Comparison of ENCODE assay signal across 13 cellular contexts in the genomic region with DNA sequence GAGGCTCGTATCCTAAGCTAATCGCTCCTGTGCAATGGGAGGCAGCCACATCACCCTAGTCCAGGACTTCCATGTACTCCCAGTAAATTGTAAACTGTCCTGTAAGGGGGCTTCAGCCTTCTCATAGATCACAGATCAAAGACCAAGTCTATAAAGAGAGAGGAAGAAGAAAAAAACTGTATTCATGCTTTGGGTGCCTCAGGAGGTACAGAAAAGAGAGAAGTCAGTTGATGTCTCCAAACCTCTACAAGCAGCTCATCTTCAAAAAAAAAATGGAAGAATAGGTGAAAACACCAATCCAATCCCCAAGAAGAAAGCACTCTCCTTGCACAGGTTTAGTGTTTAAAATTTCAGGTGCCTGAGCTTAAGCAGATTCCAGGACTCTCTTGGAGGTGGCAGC. TPM values are rescaled to one million over a fixed set of nuclear protein-coding genes. Genes with fewer than 3 reads are reported as not detected.
DNase-seq lines count a peak whose midpoint lies in the region; ATAC-seq and TF ChIP-seq lines count a peak whose summit lies in the region.
"Had no signal": no experiment of that assay in that cellular context is flagged by ENCODE, and none has a peak within 500 bp of the region (broad histone marks: within the 10 kb centered on the region; RNA-seq: fewer than 3 reads in every experiment).

No MANE protein-coding gene starts in this region.

- H3K27me3 ChIP-seq in muscle layer of duodenum (ENCODE audit: low read depth, low read length) = no peaks in the 10 kb centered on the region
- H3K27me3 ChIP-seq: left lung had no signal

- peaks cover 1% of the 10 kb centered on the region for H3K9me3 Mint-ChIP-seq in activated naive CD4-positive, alpha-beta T cell treated with anti-CD3 and anti-CD28 coated beads, Interleukin-2, amount 10 ng/mL, durations not matched to agents 7 days and 5 days
- peaks cover 3% of the 10 kb centered on the region for H3K9me3 Mint-ChIP-seq in activated B cell treated with CpG ODN at 0.5 μM for 24 hours

- peaks cover 71% of the 10 kb centered on the region for H3K4me1 Mint-ChIP-seq in activated naive CD4-positive, alpha-beta T cell treated with anti-CD3 and anti-CD28 coated beads, Interleukin-2, amount 10 ng/mL, durations not matched to agents 7 days and 5 days
- peaks cover 76% of the 10 kb centered on the region for H3K4me1 Mint-ChIP-seq in activated B cell treated with CpG ODN at 0.5 μM for 24 hours

- no peaks in the 10 kb centered on the region for H3K9me3 ChIP-seq in muscle layer of duodenum (ENCODE audit: control insufficient read depth in 1 of 2, low read length in 2 of 2)
- H3K9me3 ChIP-seq: left lung had no signal

- H3K27me3 Mint-ChIP-seq in activated naive CD4-positive, alpha-beta T cell treated with anti-CD3 and anti-CD28 coated beads, Interleukin-2, amount 10 ng/mL, durations not matched to agents 7 days and 5 days = no peaks in the 10 kb centered on the region
- H3K27me3 Mint-ChIP-seq in activated B cell treated with CpG ODN at 0.5 μM for 24 hours = no peaks in the 10 kb centered on the region

- peaks cover 0 to 9% of the 10 kb centered on the region in 2 donors for H3K4me1 ChIP-seq in muscle layer of duodenum (ENCODE audit: control insufficient read depth in 1 of 2, insufficient read depth in 2 of 2, low read length in 2 of 2)

- no peak for TF ChIP-seq CTCF in activated B cell treated with CpG ODN at 0.5 μM for 24 hours (IDR thresholded peaks at IDR 0.05)

- ATAC-seq in activated B cell treated with CpG ODN at 0.5 μM for 24 hours (ENCODE audit: low read depth) (no peak), HG02588 (IDR thresholded peaks at IDR 0.05; ENCODE audit: unreplicated experiment) (no peak), HG02870 (IDR thresholded peaks at IDR 0.05; ENCODE audit: unreplicated experiment) (no peak)
- ATAC-seq: left lung had no signal

- POLR2A ChIA-PET in activated B cell treated with CpG ODN at 0.5 μM for 24 hours (lab: Charles Lee) = interaction anchor here (0.6 to 5.7 kb wide), 16 partner anchors 8 to 225 kb away, joined by 3 to 98 read pairs (median 6); partner anchors contain the start of genes ANKRD44 and COQ10B

- peaks cover 25% of the 10 kb centered on the region for H3K36me3 Mint-ChIP-seq in activated naive CD4-positive, alpha-beta T cell treated with anti-CD3 and anti-CD28 coated beads, Interleukin-2, amount 10 ng/mL, durations not matched to agents 7 days and 5 days
- H3K36me3 Mint-ChIP-seq in activated B cell treated with CpG ODN at 0.5 μM for 24 hours (ENCODE audit: low read depth) = peaks cover 9% of the 10 kb centered on the region

- CTCF ChIA-PET in activated naive CD4-positive, alpha-beta T cell treated with anti-CD3 and anti-CD28 coated beads, Interleukin-2, amount 10 ng/mL, durations not matched to agents 7 days and 5 days (lab: Charles Lee) = interaction anchor here (0.8 to 3.3 kb wide), 6 partner anchors 14 to 58 kb away, joined by 3 to 11 read pairs (median 6); no protein-coding TSS in a partner anchor
- CTCF ChIA-PET in activated B cell treated with CpG ODN at 0.5 μM for 24 hours (lab: Charles Lee) = interaction anchor here (0.6 to 4.2 kb wide), 7 partner anchors 49 to 144 kb away, joined by 3 to 35 read pairs (median 4); partner anchors contain the start of gene ANKRD44

- no peak overlapping the region for H3K4me3 ChIP-seq in muscle layer of duodenum (ENCODE audit: low read depth in 1 of 2, low read length in 2 of 2)
- H3K4me3 ChIP-seq: left lung had no signal

- peak overlapping the region; percentile 95 for H3K27ac Mint-ChIP-seq in activated naive CD4-positive, alpha-beta T cell treated with anti-CD3 and anti-CD28 coated beads, Interleukin-2, amount 10 ng/mL, durations not matched to agents 7 days and 5 days
- H3K27ac Mint-ChIP-seq in activated B cell treated with CpG ODN at 0.5 μM for 24 hours = peak overlapping the region; percentile 94

- H3K36me3 ChIP-seq in muscle layer of duodenum (ENCODE audit: control insufficient read depth in 1 of 2, insufficient read depth in 2 of 2, low read length in 2 of 2) = no peaks in the 10 kb centered on the region
- H3K36me3 ChIP-seq: left lung had no signal

- DNase-seq in activated naive CD4-positive, alpha-beta T cell treated with anti-CD3 and anti-CD28 coated beads, Interleukin-2, amount 10 ng/mL, durations not matched to agents 7 days and 5 days = no peak
- no peak for DNase-seq in activated naive CD4-positive, alpha-beta T cell treated with anti-CD3 and anti-CD28 coated beads, Interleukin-2, amount 50 U/mL, for 16 hours
- DNase-seq in activated B cell treated with CpG ODN at 0.5 μM for 24 hours (no peak), midbrain (lab: John Stamatoyannopoulos, UW) (no peak), NCI-H748 treated with DMSO at 0.1 percent for 48 hours (lab: John Stamatoyannopoulos, UW) (no peak)
- DNase-seq: GDM1, glutamatergic neuron, left lung, MV-4-11, NCI-H524 had no signal

- peak overlapping the region; percentile 74 for H3K4me3 Mint-ChIP-seq in activated naive CD4-positive, alpha-beta T cell treated with anti-CD3 and anti-CD28 coated beads, Interleukin-2, amount 10 ng/mL, durations not matched to agents 7 days and 5 days
- H3K4me3 Mint-ChIP-seq in activated B cell treated with CpG ODN at 0.5 μM for 24 hours = peak overlapping the region; percentile 77

- intact Hi-C loops in activated B cell treated with CpG ODN at 0.5 μM for 24 hours (cut with micrococcal nuclease) = loop anchor here (2.0 to 10.0 kb wide), 2 partner anchors 118 to 144 kb away; no protein-coding TSS in a partner anchor

- peak overlapping the region; percentile 85 for H3K27ac ChIP-seq in muscle layer of duodenum (ENCODE audit: low read length)

RNA-seq across cellular contexts. Expression of gene ANKRD44, which starts 53.8 kb away (rescaled TPM):
- 154 and 185 TPM in 2 replicates for total RNA-seq in activated B cell treated with CpG ODN at 0.5 μM for 24 hours
